8 cellular contexts compared by ENCODE assay signal in the genomic region with DNA sequence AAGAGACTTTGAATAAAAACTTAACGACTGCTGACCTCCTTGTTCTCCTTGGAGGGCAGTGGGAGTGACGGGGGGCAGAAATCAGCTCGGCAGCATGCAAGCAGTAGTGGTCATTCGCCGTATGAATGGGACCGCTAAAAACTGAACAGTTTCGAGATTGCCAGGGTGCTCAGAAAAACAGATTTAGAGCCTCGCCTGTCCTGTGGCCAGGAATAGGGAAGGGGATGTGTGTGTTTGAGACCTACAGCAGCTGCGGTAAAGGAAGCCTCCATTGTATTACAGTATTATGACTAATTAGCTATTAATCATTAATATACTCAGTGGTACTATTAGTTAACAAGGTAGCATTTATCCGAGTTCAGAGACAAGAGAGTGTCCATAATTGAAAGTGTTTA. TPM values are rescaled to one million over a fixed set of nuclear protein-coding genes. Genes with fewer than 3 reads are reported as not detected.
DNase-seq lines count a peak whose midpoint lies in the region; ATAC-seq, FAIRE-seq and TF ChIP-seq lines count a peak whose summit lies in the region.

No MANE protein-coding gene starts in this region.

- H3K9me3 ChIP-seq in HepG2 (ENCODE audit: low read length) (no peaks in the 10 kb centered on the region), tibial artery (no peaks in the 10 kb centered on the region)

- no peak for TF ChIP-seq RAD21 in HepG2 (CRISPR knock-in tag; IDR thresholded peaks at IDR 0.05)

- H4K20me1 ChIP-seq in HepG2 (ENCODE audit: insufficient read depth, low read length), result peaks cover 22% of the 10 kb centered on the region

- H3K4me1 Mint-ChIP-seq in activated T-cell treated with anti-CD3 and anti-CD28 coated beads, Interleukin-2, amount 50 U/mL, for 24 hours (ENCODE audit: low read depth), result peaks cover 51% of the 10 kb centered on the region
- peaks cover 46% of the 10 kb centered on the region for H3K4me1 Mint-ChIP-seq in activated naive CD8-positive, alpha-beta T cell treated with anti-CD3 and anti-CD28 coated beads, Interleukin-2, amount 50 U/mL, for 24 hours

- TF ChIP-seq CTCF in HepG2 (CRISPR knock-in tag; IDR thresholded peaks at IDR 0.05), result no peak
- no peak for TF ChIP-seq CTCF in tibial artery (IDR thresholded peaks at IDR 0.05)

- no peaks in the 10 kb centered on the region for H3K27me3 Mint-ChIP-seq in activated T-cell treated with anti-CD3 and anti-CD28 coated beads, Interleukin-2, amount 50 U/mL, for 24 hours
- peaks cover 2% of the 10 kb centered on the region for H3K27me3 Mint-ChIP-seq in activated naive CD8-positive, alpha-beta T cell treated with anti-CD3 and anti-CD28 coated beads, Interleukin-2, amount 50 U/mL, for 24 hours

- TF ChIP-seq EP300 in HepG2 (IDR thresholded peaks at IDR 0.05; ENCODE audit: low read depth in 2 of 2, low read length in 2 of 2) (no peak), HepG2 (CRISPR knock-in tag; IDR thresholded peaks at IDR 0.05; ENCODE audit: borderline replicate concordance) (no peak)

- DNase-seq in activated T-cell treated with anti-CD3 and anti-CD28 coated beads, Interleukin-2, amount 50 U/mL, for 24 hours, result no peak
- no peak for DNase-seq in activated T-cell treated with anti-CD3 and anti-CD28 coated beads for 4 hours
- DNase-seq in activated naive CD8-positive, alpha-beta T cell treated with anti-CD3 and anti-CD28 coated beads, Interleukin-2, amount 50 U/mL, for 24 hours, result no peak
- DNase-seq in HepG2 (ENCODE audit: low spot score), result no peak
- no peak for DNase-seq in tibial artery
- no peak for DNase-seq in AG08396 (ENCODE audit: low spot score)

- POLR2A ChIA-PET in HepG2 (lab: Yijun Ruan, JAX), result interaction anchor here (0.7 to 1.5 kb wide), 4 partner anchors 10 to 52 kb away, joined by 3 to 6 read pairs (median 3); partner anchors contain the start of gene PHB1

- H3K4me1 ChIP-seq in HepG2 (ENCODE audit: insufficient read depth, low read length), result peaks cover 40% of the 10 kb centered on the region
- H3K4me1 ChIP-seq in tibial artery, result peaks cover 0 to 26% (median 11%) of the 10 kb centered on the region in 4 donors

- no peak for TF ChIP-seq POLR2A in HepG2 (IDR thresholded peaks at IDR 0.05; ENCODE audit: insufficient read depth in 1 of 2, low read depth in 2 of 2, low read length in 2 of 2)

- peak overlapping the region; percentile 94 for H2AFZ ChIP-seq in HepG2 (ENCODE audit: low read length)

- H3K4me3 ChIP-seq in HepG2 (replicated peaks in 1 of 3; ENCODE audit: insufficient read depth in 1 of 3, low read depth in 2 of 3, low read length in 3 of 3), result peak overlapping the region; percentile 53 to 99 (median 62)
- peak overlapping the region; percentile 89 for H3K4me3 ChIP-seq in tibial artery

- H3K36me3 ChIP-seq in HepG2 (replicated peaks in 1 of 2; ENCODE audit: control insufficient read depth in 1 of 2, insufficient read depth in 2 of 2, low read length in 2 of 2), result no peaks in the 10 kb centered on the region
- no peaks in the 10 kb centered on the region for H3K36me3 ChIP-seq in tibial artery

- in situ Hi-C loops in HepG2 (cut with HindIII; ENCODE audit: extremely low pct_ligation_motif_present, low pct_unique_long_range_greater_than_20kb), result no loop called here

- FAIRE-seq in HepG2 (lab: Jason Lieb, UNC), result no peak

- H3K9me3 Mint-ChIP-seq in activated T-cell treated with anti-CD3 and anti-CD28 coated beads, Interleukin-2, amount 50 U/mL, for 24 hours, result no peaks in the 10 kb centered on the region
- H3K9me3 Mint-ChIP-seq in activated naive CD8-positive, alpha-beta T cell treated with anti-CD3 and anti-CD28 coated beads, Interleukin-2, amount 50 U/mL, for 24 hours, result no peaks in the 10 kb centered on the region

- ATAC-seq in activated naive CD8-positive, alpha-beta T cell treated with anti-CD3 and anti-CD28 coated beads, Interleukin-2, amount 50 U/mL, for 24 hours, result no peak
- ATAC-seq in HepG2 (peak; percentile 12; the same call in 2 of the 3 replicates), HG02885 (IDR thresholded peaks at IDR 0.05; ENCODE audit: poor library complexity, unreplicated experiment) (no peak), GM18498 (IDR thresholded peaks at IDR 0.05; ENCODE audit: unreplicated experiment) (no peak)

- peak overlapping the region; percentile 45 for H3K9ac ChIP-seq in HepG2 (ENCODE audit: insufficient read depth, low read depth, low read length)

- H3K36me3 Mint-ChIP-seq in activated T-cell treated with anti-CD3 and anti-CD28 coated beads, Interleukin-2, amount 50 U/mL, for 24 hours (ENCODE audit: low read depth), result peaks cover 5% of the 10 kb centered on the region
- H3K36me3 Mint-ChIP-seq in activated naive CD8-positive, alpha-beta T cell treated with anti-CD3 and anti-CD28 coated beads, Interleukin-2, amount 50 U/mL, for 24 hours (ENCODE audit: low read depth), result no peaks in the 10 kb centered on the region

- peak overlapping the region; percentile 73 for H3K4me3 Mint-ChIP-seq in activated T-cell treated with anti-CD3 and anti-CD28 coated beads, Interleukin-2, amount 50 U/mL, for 24 hours
- H3K4me3 Mint-ChIP-seq in activated naive CD8-positive, alpha-beta T cell treated with anti-CD3 and anti-CD28 coated beads, Interleukin-2, amount 50 U/mL, for 24 hours, result peak overlapping the region; percentile 79

- H3K27me3 ChIP-seq in HepG2 (ENCODE audit: control insufficient read depth in 1 of 2, insufficient read depth in 2 of 2, low read length in 2 of 2) (no peaks in the 10 kb centered on the region; a peak in 1 of 5 replicates), tibial artery (no peaks in the 10 kb centered on the region)

- peaks cover 38% of the 10 kb centered on the region for H3K79me2 ChIP-seq in HepG2 (ENCODE audit: insufficient read depth, low read length)

- intact Hi-C loops in HepG2 (cut with micrococcal nuclease; ENCODE audit: unreplicated experiment), result no loop called here
- intact Hi-C loops in tibial artery (cut with DNase I; ENCODE audit: low total_unique reads), result no loop called here

- CTCF ChIA-PET in HepG2 (lab: Yijun Ruan, JAX; ENCODE audit: low intra/inter-chr PET ratio, low total read pairs), result no interaction called here

- peak overlapping the region; percentile 62 for H3K27ac Mint-ChIP-seq in activated T-cell treated with anti-CD3 and anti-CD28 coated beads, Interleukin-2, amount 50 U/mL, for 24 hours
- peak overlapping the region; percentile 47 for H3K27ac Mint-ChIP-seq in activated naive CD8-positive, alpha-beta T cell treated with anti-CD3 and anti-CD28 coated beads, Interleukin-2, amount 50 U/mL, for 24 hours

- 1% methylated on average over 10 of the region's 10 CpGs for WGBS in HepG2 (ENCODE audit: low lambda C conversion rate)

- TSS peak; percentile 67 for BruUV-seq in HepG2 (replicated peaks; lab: Mats Ljungman, UMichigan)

- H3K27ac ChIP-seq in HepG2 (ENCODE audit: extremely low read length, insufficient read depth, low read length) (peak overlapping the region; percentile 2), tibial artery (peak overlapping the region; percentile 83 to 92)

- peak overlapping the region; percentile 98 for H3K4me2 ChIP-seq in HepG2 (ENCODE audit: low read depth, low read length)

RNA-seq across cellular contexts. Expression of gene ZNF652, which starts 0.7 kb away (rescaled TPM):
- 30.2 and 58.2 TPM in 2 replicates for total RNA-seq in HepG2 (2016; rRNA removed; fragmentation: Illumina TruSeq; extraction: Trizol)
- total RNA-seq in HepG2 (2016; cell fraction: cytosol; rRNA removed; fragmentation: Illumina TruSeq; extraction: Trizol; ENCODE audit: low read depth), result 12.2 and 13.8 TPM in 2 replicates
- 28.9 and 51.4 TPM in 2 replicates for total RNA-seq in HepG2 (2016; cell fraction: insoluble cytoplasmic fraction; rRNA removed; fragmentation: Illumina TruSeq; extraction: Trizol)
- total RNA-seq in HepG2 (2016; cell fraction: membrane; rRNA removed; fragmentation: Illumina TruSeq; extraction: Trizol), result 22.6 and 24.4 TPM in 2 replicates
- total RNA-seq in HepG2 (2016; cell fraction: nucleus; rRNA removed; fragmentation: Illumina TruSeq; extraction: Trizol), result 28.7 and 34.7 TPM in 2 replicates
- polyA plus RNA-seq in HepG2 (2011; rRNA removed), result 15.8 and 16.2 TPM in 2 replicates
- 8.1 and 11.9 TPM in 2 replicates for polyA plus RNA-seq in HepG2 (2011; cell fraction: cytosol; rRNA removed)
- polyA plus RNA-seq in HepG2 (2011; cell fraction: nucleus; rRNA removed), result 10.7 and 11.7 TPM in 2 replicates
- 9.9 and 13.6 TPM in 2 replicates for polyA plus RNA-seq in HepG2 (2012)
- 1.9 and 2.2 TPM in 2 replicates for polyA plus RNA-seq in HepG2 (2016; cell fraction: cytosol; fragmentation: Illumina TruSeq; extraction: Trizol; ENCODE audit: low read depth)
- polyA plus RNA-seq in HepG2 (2016; cell fraction: insoluble cytoplasmic fraction; fragmentation: Illumina TruSeq; extraction: Trizol; ENCODE audit: low read depth), result 36.1 and 37.0 TPM in 2 replicates
- polyA plus RNA-seq in HepG2 (2016; cell fraction: membrane; fragmentation: Illumina TruSeq; extraction: Trizol; ENCODE audit: low read depth), result 8.3 and 8.9 TPM in 2 replicates
- 34.4 and 37.4 TPM in 2 replicates for polyA plus RNA-seq in HepG2 (2016; cell fraction: nucleus; fragmentation: Illumina TruSeq; extraction: Trizol; ENCODE audit: insufficient read depth, low read depth)
- polyA minus RNA-seq in HepG2 (2011; rRNA and poly(A)+ RNA removed; ENCODE audit: low replicate concordance), result 46.7 and 47.2 TPM in 2 replicates
- 38.3 and 51.1 TPM in 2 replicates for polyA minus RNA-seq in HepG2 (2011; cell fraction: cytosol; rRNA and poly(A)+ RNA removed)
- 32.1 and 40.2 TPM in 2 replicates for polyA minus RNA-seq in HepG2 (2011; cell fraction: nucleus; rRNA and poly(A)+ RNA removed)

RNA-seq across cellular contexts. Expression of gene PHB1, which starts 52.0 kb away (rescaled TPM):
- total RNA-seq in HepG2 (2016; rRNA removed; fragmentation: Illumina TruSeq; extraction: Trizol), result 515 and 623 TPM in 2 replicates
- 133 and 145 TPM in 2 replicates for total RNA-seq in HepG2 (2016; cell fraction: cytosol; rRNA removed; fragmentation: Illumina TruSeq; extraction: Trizol; ENCODE audit: low read depth)
- 510 and 641 TPM in 2 replicates for total RNA-seq in HepG2 (2016; cell fraction: insoluble cytoplasmic fraction; rRNA removed; fragmentation: Illumina TruSeq; extraction: Trizol)
- 238 and 242 TPM in 2 replicates for total RNA-seq in HepG2 (2016; cell fraction: membrane; rRNA removed; fragmentation: Illumina TruSeq; extraction: Trizol)
- 214 and 243 TPM in 2 replicates for total RNA-seq in HepG2 (2016; cell fraction: nucleus; rRNA removed; fragmentation: Illumina TruSeq; extraction: Trizol)
- 688 and 721 TPM in 2 replicates for polyA plus RNA-seq in HepG2 (2011; rRNA removed)
- 568 and 609 TPM in 2 replicates for polyA plus RNA-seq in HepG2 (2011; cell fraction: cytosol; rRNA removed)
- polyA plus RNA-seq in HepG2 (2011; cell fraction: nucleus; rRNA removed), result 175 and 197 TPM in 2 replicates
- polyA plus RNA-seq in HepG2 (2012), result 461 and 478 TPM in 2 replicates
- polyA plus RNA-seq in HepG2 (2016; cell fraction: cytosol; fragmentation: Illumina TruSeq; extraction: Trizol; ENCODE audit: low read depth), result 175 and 189 TPM in 2 replicates
- polyA plus RNA-seq in HepG2 (2016; cell fraction: insoluble cytoplasmic fraction; fragmentation: Illumina TruSeq; extraction: Trizol; ENCODE audit: low read depth), result 675 and 689 TPM in 2 replicates
- 218 and 222 TPM in 2 replicates for polyA plus RNA-seq in HepG2 (2016; cell fraction: membrane; fragmentation: Illumina TruSeq; extraction: Trizol; ENCODE audit: low read depth)
- 412 and 415 TPM in 2 replicates for polyA plus RNA-seq in HepG2 (2016; cell fraction: nucleus; fragmentation: Illumina TruSeq; extraction: Trizol; ENCODE audit: insufficient read depth, low read depth)
- 950 and 1,090 TPM in 2 replicates for polyA minus RNA-seq in HepG2 (2011; rRNA and poly(A)+ RNA removed; ENCODE audit: low replicate concordance)
- 133 and 158 TPM in 2 replicates for polyA minus RNA-seq in HepG2 (2011; cell fraction: cytosol; rRNA and poly(A)+ RNA removed)
- polyA minus RNA-seq in HepG2 (2011; cell fraction: nucleus; rRNA and poly(A)+ RNA removed), result 74.5 and 93.1 TPM in 2 replicates
